ENCODE assay signal across 1 cellular context in the genomic region with DNA sequence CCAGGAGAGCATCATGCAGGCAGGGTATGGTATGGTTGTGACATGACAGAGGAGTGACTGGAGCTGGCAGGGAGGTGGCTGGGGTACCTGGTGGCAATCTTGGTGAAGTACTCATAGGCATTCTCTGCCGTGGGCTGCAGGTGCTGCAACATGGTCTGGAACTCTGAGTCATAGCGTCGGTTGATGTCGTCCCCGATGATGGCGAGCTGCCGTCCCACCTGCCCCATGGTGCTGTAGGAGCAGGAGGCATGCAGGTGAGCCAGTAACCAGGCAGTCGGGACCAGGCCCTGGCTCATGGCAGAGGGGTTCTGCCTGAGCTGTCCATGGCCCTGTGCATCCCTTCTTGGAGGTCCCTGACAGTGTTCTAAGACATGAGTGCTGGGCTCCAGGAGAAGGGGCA.
TF ChIP-seq lines count a peak whose summit lies in the region.

No MANE protein-coding gene starts in this region.

TF ChIP-seq in HepG2, 621 proteins besides CTCF, POLR2A, EP300 and RAD21:
- TF ChIP-seq NFE2 (CRISPR knock-in tag; IDR thresholded peaks at IDR 0.05) = no peak
- 0 out of 2 replicates have a peak, but pooled peaks have one; percentile 23 for TF ChIP-seq RXRA (CRISPR knock-in tag; IDR thresholded peaks at IDR 0.05)
- no peak for TF ChIP-seq ZFP1 (CRISPR knock-in tag; IDR thresholded peaks at IDR 0.05)
- TF ChIP-seq SIX1 (CRISPR knock-in tag; IDR thresholded peaks at IDR 0.05; ENCODE audit: borderline replicate concordance) = no peak
- no peak for TF ChIP-seq PAF1 (CRISPR knock-in tag; IDR thresholded peaks at IDR 0.05)
